ENCODE assay signal across 14 cellular contexts in the genomic region with DNA sequence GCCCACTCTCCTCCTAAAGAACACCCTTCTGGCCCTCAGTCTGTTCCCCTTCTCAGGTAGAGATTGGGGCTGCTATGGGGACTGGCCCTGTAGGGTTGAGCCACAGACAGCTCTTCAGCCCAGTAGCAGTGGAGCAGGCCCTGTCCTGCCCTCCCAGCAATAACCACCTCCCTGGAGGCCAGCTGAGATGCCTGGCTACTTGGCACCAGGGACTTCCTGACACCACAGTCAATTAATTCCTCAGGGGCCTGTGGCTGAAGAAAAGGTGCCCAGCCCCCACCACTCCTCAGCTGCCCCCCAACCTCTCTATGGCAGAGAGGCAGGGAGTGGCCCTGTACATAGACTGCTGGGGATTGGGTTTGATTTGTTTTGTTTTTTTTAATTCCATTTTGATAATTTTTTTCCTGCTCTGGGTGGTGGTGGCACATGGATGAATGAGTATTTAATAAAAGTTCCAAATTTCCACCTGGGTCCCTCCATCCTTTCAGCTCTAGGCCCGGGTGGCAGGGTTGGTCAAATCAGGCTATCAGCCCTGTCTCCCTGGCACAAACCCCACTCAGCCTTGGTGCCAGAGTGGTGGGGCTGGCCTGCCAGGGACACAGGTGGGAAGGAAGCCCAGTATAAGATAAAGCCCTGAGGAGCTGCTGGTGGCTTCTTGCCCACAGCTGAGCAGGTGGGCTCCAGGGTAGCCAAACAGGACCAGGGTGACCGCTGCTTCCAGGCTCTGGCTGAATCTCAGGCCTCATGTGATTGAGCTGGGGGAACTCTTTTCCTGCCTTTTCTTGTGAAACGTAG.
"Had no signal": no experiment of that assay in that cellular context is flagged by ENCODE, and none has a peak within 500 bp of the region (broad histone marks: within the 10 kb centered on the region; RNA-seq: fewer than 3 reads in every experiment).

No MANE protein-coding gene starts in this region.

- H3K4me3 ChIP-seq: cardiac muscle cell, gastroesophageal sphincter, left lung, pancreas, tibial nerve had no signal

- DNase-seq: activated CD4-positive, CD25-positive, alpha-beta regulatory T cell; activated gamma-delta T cell treated with Interleukin-2 at 50 U/mL for 16 hours; activated naive CD8-positive, alpha-beta T cell treated with anti-CD3 and anti-CD28 coated beads for 36 hours; activated T-cell treated with anti-CD3 and anti-CD28 coated beads, Interleukin-2, amount 50 U/mL, for 24 hours; effector memory CD8-positive, alpha-beta T cell; left lung; mesendoderm; small intestine had no signal

- H3K9me3 Mint-ChIP-seq: activated naive CD8-positive, alpha-beta T cell treated with anti-CD3 and anti-CD28 coated beads for 36 hours; activated T-cell treated with anti-CD3 and anti-CD28 coated beads, Interleukin-2, amount 50 U/mL, for 24 hours; dendritic cell treated with granulocyte-macrophage colony-stimulating factor and Interleukin-4, amounts not matched to agents 40 ng/mL and 50 ng/mL, for 4 days; effector memory CD8-positive, alpha-beta T cell; neural crest cell had no signal

- H3K27me3 Mint-ChIP-seq: activated naive CD8-positive, alpha-beta T cell treated with anti-CD3 and anti-CD28 coated beads for 36 hours; activated T-cell treated with anti-CD3 and anti-CD28 coated beads, Interleukin-2, amount 50 U/mL, for 24 hours; dendritic cell treated with granulocyte-macrophage colony-stimulating factor and Interleukin-4, amounts not matched to agents 40 ng/mL and 50 ng/mL, for 4 days; effector memory CD8-positive, alpha-beta T cell had no signal

- H3K4me3 Mint-ChIP-seq: activated naive CD8-positive, alpha-beta T cell treated with anti-CD3 and anti-CD28 coated beads for 36 hours; activated T-cell treated with anti-CD3 and anti-CD28 coated beads, Interleukin-2, amount 50 U/mL, for 24 hours; dendritic cell treated with granulocyte-macrophage colony-stimulating factor and Interleukin-4, amounts not matched to agents 40 ng/mL and 50 ng/mL, for 4 days; effector memory CD8-positive, alpha-beta T cell; neural crest cell had no signal

- H3K27me3 ChIP-seq: cardiac muscle cell, gastroesophageal sphincter, left lung, pancreas, tibial nerve had no signal

- ATAC-seq: effector memory CD8-positive, alpha-beta T cell; gastroesophageal sphincter; left lung; pancreas had no signal
